In the genomic region with DNA sequence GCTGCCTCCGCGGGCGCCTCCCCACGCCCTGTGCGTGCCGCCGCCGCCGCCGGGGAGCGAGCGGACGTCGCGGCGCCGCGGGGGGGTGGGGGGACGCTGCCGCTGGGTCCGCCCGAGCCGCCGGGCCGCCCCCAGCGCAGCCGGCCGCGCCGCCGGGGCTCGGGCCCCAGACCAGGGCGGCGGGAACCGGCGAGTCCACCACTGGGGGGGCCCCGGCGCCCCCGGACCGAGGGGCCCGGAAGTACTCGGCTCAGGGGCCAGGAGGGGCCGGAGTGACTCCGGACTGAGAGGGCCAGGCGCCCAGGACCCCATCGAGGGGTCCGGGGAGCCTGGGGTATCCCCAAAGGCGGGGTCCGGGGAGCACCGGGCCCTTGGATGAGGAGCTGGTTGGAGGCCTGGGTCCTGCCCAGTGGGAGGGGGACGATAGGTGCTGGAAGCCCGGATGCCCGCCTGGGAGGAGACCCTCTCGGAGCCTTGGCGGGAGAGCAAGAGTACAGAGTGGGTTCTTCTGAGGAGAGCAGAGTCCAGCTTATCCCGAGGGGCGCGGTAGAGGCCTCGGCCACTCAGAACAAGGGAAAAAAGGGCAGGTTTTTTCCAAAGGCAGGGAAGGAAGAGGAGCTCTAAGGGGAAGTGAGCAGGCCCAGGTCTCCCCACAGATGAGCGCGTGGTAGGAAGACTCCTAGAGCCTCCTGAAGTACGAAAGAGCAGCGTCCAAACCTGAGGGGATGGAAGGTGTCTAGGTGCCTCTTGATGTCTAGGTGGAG, we compare ENCODE assay signal across 8 cellular contexts.
A peak's percentile ranks its signal among the peaks of the same experiment; 100 is the strongest.
DNase-seq lines count a peak whose midpoint lies in the region; ATAC-seq and TF ChIP-seq lines count a peak whose summit lies in the region.

No MANE protein-coding gene starts in this region.

- CTCF ChIA-PET in AG04449 (lab: Yijun Ruan, JAX) = interaction anchor here (1.0 to 1.7 kb wide), 3 partner anchors 67 to 208 kb away, joined by 3 to 9 read pairs (median 4); no protein-coding TSS in a partner anchor

- peak overlapping the region; percentile 97 for H3K27ac Mint-ChIP-seq in stimulated activated naive B cell treated with anti-CD40 and anti-IgM and Interleukin-4, amounts not matched to agents 10 μg/mL and 1 μg/mL and 100 μg/mL, for 72 hours

- H3K36me3 ChIP-seq in endocrine pancreas (ENCODE audit: control insufficient read depth, insufficient read depth, low read length) (no peaks in the 10 kb centered on the region), mucosa of stomach (ENCODE audit: control insufficient read depth, insufficient read depth, low read length) (no peaks in the 10 kb centered on the region)

- POLR2A ChIA-PET in AG04449 (lab: Yijun Ruan, JAX) = interaction anchor here (1.1 to 3.0 kb wide), 4 partner anchors 21 to 88 kb away, joined by 4 to 28 read pairs (median 7); a partner anchor contains a TSS

- peaks cover 2 to 11% of the 10 kb centered on the region in 2 donors for H3K36me3 Mint-ChIP-seq in stimulated activated naive B cell treated with anti-CD40 and anti-IgM and Interleukin-4, amounts not matched to agents 10 μg/mL and 1 μg/mL and 100 μg/mL, for 72 hours

- no peaks in the 10 kb centered on the region for H3K9me3 Mint-ChIP-seq in stimulated activated naive B cell treated with anti-CD40 and anti-IgM and Interleukin-4, amounts not matched to agents 10 μg/mL and 1 μg/mL and 100 μg/mL, for 72 hours

- no peaks in the 10 kb centered on the region for H3K9me3 ChIP-seq in endocrine pancreas (ENCODE audit: control insufficient read depth, low read length)
- H3K9me3 ChIP-seq in mucosa of stomach (ENCODE audit: control insufficient read depth, low read length) = no peaks in the 10 kb centered on the region

- H3K4me1 ChIP-seq in endocrine pancreas (ENCODE audit: control insufficient read depth, insufficient read depth, low read length) (no peaks in the 10 kb centered on the region), mucosa of stomach (ENCODE audit: control insufficient read depth, insufficient read depth, low read length) (peaks cover 12% of the 10 kb centered on the region)

- no peaks in the 10 kb centered on the region for H3K27me3 Mint-ChIP-seq in stimulated activated naive B cell treated with anti-CD40 and anti-IgM and Interleukin-4, amounts not matched to agents 10 μg/mL and 1 μg/mL and 100 μg/mL, for 72 hours

- H3K4me3 Mint-ChIP-seq in stimulated activated naive B cell treated with anti-CD40 and anti-IgM and Interleukin-4, amounts not matched to agents 10 μg/mL and 1 μg/mL and 100 μg/mL, for 72 hours = peak overlapping the region; percentile 97 to 99

- ATAC-seq in GM18519 (IDR thresholded peaks at IDR 0.05; ENCODE audit: low FRiP score, unreplicated experiment) (peak; percentile 44), HG03039 (IDR thresholded peaks at IDR 0.05; ENCODE audit: unreplicated experiment) (peak; percentile 42)
- peak; percentile 76 to 82 for ATAC-seq in stimulated activated naive B cell treated with anti-CD40 and anti-IgM and Interleukin-4, amounts not matched to agents 10 μg/mL and 1 μg/mL and 100 μg/mL, for 72 hours (replicated peaks)

- peak overlapping the region; percentile 80 for H3K4me3 ChIP-seq in AG04449 (ENCODE audit: low read depth, low read length)
- H3K4me3 ChIP-seq in endocrine pancreas (ENCODE audit: control insufficient read depth, insufficient read depth, low read length) = peak overlapping the region; percentile 58
- H3K4me3 ChIP-seq in mucosa of stomach (ENCODE audit: low read length) = peak overlapping the region; percentile 98

- DNase-seq in AG04449 (ENCODE audit: low read depth, low spot score) (no peak), NCI-H774 (lab: John Stamatoyannopoulos, UW) (peak; percentile 56)
- DNase-seq in activated CD8-positive, alpha-beta memory T cell treated with anti-CD3 and anti-CD28 coated beads for 48 hours (ENCODE audit: low read depth in 2 of 3, low spot score in 2 of 3) = peak; percentile 27 to 38 (median 27)
- peak; percentile 46 for DNase-seq in stimulated activated naive B cell treated with anti-CD40 and anti-IgM and Interleukin-4, amounts not matched to agents 10 μg/mL and 1 μg/mL and 100 μg/mL, for 72 hours

- peaks cover 5 to 8% of the 10 kb centered on the region in 2 donors for H3K4me1 Mint-ChIP-seq in stimulated activated naive B cell treated with anti-CD40 and anti-IgM and Interleukin-4, amounts not matched to agents 10 μg/mL and 1 μg/mL and 100 μg/mL, for 72 hours

- no peak for TF ChIP-seq CTCF in AG04449 (IDR thresholded peaks at IDR 0.05; ENCODE audit: insufficient read depth, low read length, missing control alignments)

- H3K27me3 ChIP-seq in endocrine pancreas (ENCODE audit: control insufficient read depth, insufficient read depth, low read length) (no peaks in the 10 kb centered on the region), mucosa of stomach (ENCODE audit: control insufficient read depth, insufficient read depth, low read length) (no peaks in the 10 kb centered on the region)

- H3K9ac ChIP-seq in endocrine pancreas (ENCODE audit: control insufficient read depth, insufficient read depth, low read length) = peak overlapping the region; percentile 98
- H3K9ac ChIP-seq in mucosa of stomach (ENCODE audit: low read length) = peak overlapping the region; percentile 100
